29 cellular contexts compared by ENCODE assay signal in the genomic region with DNA sequence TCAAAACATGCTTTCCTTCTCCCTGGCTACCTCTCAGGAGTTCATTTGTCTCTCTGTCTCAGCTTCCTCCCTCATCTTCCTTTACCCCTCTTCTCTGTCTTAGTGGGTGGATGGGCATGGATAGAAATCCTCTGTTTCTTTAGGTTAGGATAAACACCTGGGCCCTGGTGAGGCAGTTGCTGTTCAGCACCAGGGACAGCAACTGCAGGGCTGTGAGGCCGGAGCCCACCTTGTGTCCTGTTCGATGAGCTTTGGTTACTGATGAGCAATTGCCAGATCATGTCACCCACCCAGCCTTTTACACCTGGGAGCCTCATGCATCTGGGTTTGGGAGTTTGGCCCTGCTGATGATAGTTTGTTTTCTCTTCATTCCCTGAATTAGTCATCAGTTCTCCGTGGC. TPM values are rescaled to one million over a fixed set of nuclear protein-coding genes. Genes with fewer than 3 reads are reported as not detected.
A peak's percentile ranks its signal among the peaks of the same experiment; 100 is the strongest.
DNase-seq lines count a peak whose midpoint lies in the region; ATAC-seq, FAIRE-seq and TF ChIP-seq lines count a peak whose summit lies in the region.
"Had no signal": no experiment of that assay in that cellular context is flagged by ENCODE, and none has a peak within 500 bp of the region (broad histone marks: within the 10 kb centered on the region; RNA-seq: fewer than 3 reads in every experiment).

No MANE protein-coding gene starts in this region.

- in situ Hi-C loops in ACHN (cut with HindIII; ENCODE audit: low pct_ligation_motif_present, low pct_unique_long_range_greater_than_20kb, low sequenced_read_pairs) = no loop called here
- in situ Hi-C loops in GM12878 (cut with MboI) = no loop called here

- TF ChIP-seq CTCF in GM12878 (IDR thresholded peaks at IDR 0.05 in 2 of 3, conservative IDR thresholded peaks at IDR 0.05 in 1 of 3; ENCODE audit: control insufficient read depth in 2 of 3, extremely low read depth in 1 of 3, insufficient read depth in 1 of 3, low read depth in 3 of 3, low read length in 3 of 3) (no peak), liver (IDR thresholded peaks at IDR 0.05; ENCODE audit: low read depth, low read length, missing input control) (no peak)

- H3K9me3 ChIP-seq in GM12878 (replicated peaks; ENCODE audit: control insufficient read depth, insufficient read depth, low read length) (no peaks in the 10 kb centered on the region), liver (ENCODE audit: control insufficient read depth in 4 of 4, low read length in 3 of 4) (no peaks in the 10 kb centered on the region)
- H3K9me3 ChIP-seq: BLaER1 treated with 17β-estradiol and CSF1 and Interleukin-3, amounts not matched to agents 10 nM and 100 nM; colonic mucosa; esophagus squamous epithelium; gastrocnemius medialis; SJSA1; tibial nerve had no signal

- H3K9ac ChIP-seq in GM12878 (ENCODE audit: control insufficient read depth, insufficient read depth, low read length) (no peak overlapping the region), liver (ENCODE audit: low read depth in 1 of 2, low read length in 2 of 2) (no peak overlapping the region)
- H3K9ac ChIP-seq: BLaER1 treated with 17β-estradiol and CSF1 and Interleukin-3, amounts not matched to agents 10 nM and 100 nM had no signal

- BruUV-seq in GM12878 (replicated peaks; lab: Mats Ljungman, UMichigan) = no TSS peak

- H3K4me3 ChIP-seq in GM12878 (no peak overlapping the region), liver (ENCODE audit: low read depth in 1 of 3, low read length in 3 of 3) (no peak overlapping the region)
- H3K4me3 ChIP-seq: BLaER1 treated with 17β-estradiol and CSF1 and Interleukin-3, amounts not matched to agents 10 nM and 100 nM; colonic mucosa; esophagus squamous epithelium; gastrocnemius medialis; SJSA1; tibial nerve had no signal

- H3K27ac ChIP-seq in GM12878 (ENCODE audit: control insufficient read depth, insufficient read depth) = no peak overlapping the region
- H3K27ac ChIP-seq in liver (ENCODE audit: low read depth in 1 of 2, low read length in 2 of 2) = no peak overlapping the region
- H3K27ac ChIP-seq: BLaER1 treated with 17β-estradiol and CSF1 and Interleukin-3, amounts not matched to agents 10 nM and 100 nM; brain microvascular endothelial cell; colonic mucosa; esophagus squamous epithelium; gastrocnemius medialis; SJSA1; tibial nerve had no signal

- peak; percentile 12 for DNase-seq in ACHN
- peak; percentile 53 for DNase-seq in HuH-7 (ENCODE audit: low spot score)
- DNase-seq in GM12878 (ENCODE audit: low read depth, low spot score) = no peak
- DNase-seq in stimulated activated CD8-positive, alpha-beta memory T cell treated with anti-CD3 and anti-CD28 coated beads, Interleukin-4, amount 100 ng/mL, for 48 hours = no peak
- DNase-seq: activated CD4-positive, alpha-beta T cell treated with anti-CD3 and anti-CD28 coated beads for 48 hours; activated CD8-positive, alpha-beta memory T cell treated with anti-CD3 and anti-CD28 coated beads, Interleukin-2, amount 10 ng/mL, durations not matched to agents 7 days and 5 days; brain microvascular endothelial cell; Calu3; colonic mucosa; EL; esophagus squamous epithelium; gastrocnemius medialis; NCI-H1092; NCI-H1930; NCI-H345; stimulated activated CD4-positive, alpha-beta T cell treated with anti-CD3 and anti-CD28 coated beads, Interleukin-2, amount 100 ng/mL, for 48 hours had no signal

- 53% methylated on average over 3 of the region's 3 CpGs for WGBS in GM12878 (ENCODE audit: insufficient coverage, insufficient replicate concordance, low lambda C conversion rate, missing lambda C conversion rate)
- WGBS in liver = 85% methylated on average over 3 of the region's 3 CpGs

- no peaks in the 10 kb centered on the region for H3K27me3 ChIP-seq in GM12878 (replicated peaks in 1 of 2; ENCODE audit: control insufficient read depth in 2 of 2, insufficient read depth in 2 of 2, low read length in 1 of 2)
- no peaks in the 10 kb centered on the region for H3K27me3 ChIP-seq in liver (ENCODE audit: control insufficient read depth in 4 of 4, insufficient read depth in 4 of 4, low read length in 3 of 4)
- H3K27me3 ChIP-seq: BLaER1 treated with 17β-estradiol and CSF1 and Interleukin-3, amounts not matched to agents 10 nM and 100 nM; brain microvascular endothelial cell; colonic mucosa; esophagus squamous epithelium; gastrocnemius medialis; SJSA1; tibial nerve had no signal

- ATAC-seq in GM12878 (no peak), GM21447 (IDR thresholded peaks at IDR 0.05; ENCODE audit: unreplicated experiment) (no peak), HG03378 (IDR thresholded peaks at IDR 0.05; ENCODE audit: unreplicated experiment) (no peak), GM18873 (IDR thresholded peaks at IDR 0.05; ENCODE audit: low FRiP score, unreplicated experiment) (no peak)
- ATAC-seq: activated CD8-positive, alpha-beta memory T cell treated with anti-CD3 and anti-CD28 coated beads, Interleukin-2, amount 10 ng/mL, durations not matched to agents 7 days and 5 days; gastrocnemius medialis; Panc1 had no signal

- CTCF ChIA-PET in GM12878 (lab: Yijun Ruan, JAX) = interaction anchor here (1.0 to 3.2 kb wide), 2 partner anchors 9 to 112 kb away, joined by 3 to 10 read pairs; no protein-coding TSS in a partner anchor

- no peak for TF ChIP-seq POLR2A in GM12878 (IDR thresholded peaks at IDR 0.05; ENCODE audit: low read depth, low read length)

- H4K20me1 ChIP-seq in GM12878 (ENCODE audit: control insufficient read depth, insufficient read depth) = no peaks in the 10 kb centered on the region

- no peak for TF ChIP-seq RAD21 in GM12878 (IDR thresholded peaks at IDR 0.05; ENCODE audit: insufficient read depth, low read depth, low read length)
- TF ChIP-seq RAD21 in liver (IDR thresholded peaks at IDR 0.05) = no peak

- RAD21 ChIA-PET in GM12878 (lab: Charles Lee; ENCODE audit: unreplicated experiment) = no interaction called here

- H2AFZ ChIP-seq in GM12878 (ENCODE audit: control insufficient read depth, low read depth, low read length) = no peak overlapping the region

- SMC1A ChIA-PET in GM12878 (lab: Charles Lee; ENCODE audit: uncharacterized antibody, unreplicated experiment) = interaction anchor here (1.5 kb wide), 1 partner anchor 9 kb away, joined by 4 read pairs; no protein-coding TSS in a partner anchor

- no peaks in the 10 kb centered on the region for H3K4me1 ChIP-seq in GM12878 (ENCODE audit: control insufficient read depth, insufficient read depth, low read length)
- no peaks in the 10 kb centered on the region for H3K4me1 ChIP-seq in liver (ENCODE audit: control insufficient read depth in 4 of 4, insufficient read depth in 4 of 4, low read length in 3 of 4)
- H3K4me1 ChIP-seq: BLaER1 treated with 17β-estradiol and CSF1 and Interleukin-3, amounts not matched to agents 10 nM and 100 nM; colonic mucosa; esophagus squamous epithelium; gastrocnemius medialis; SJSA1; tibial nerve had no signal

- no peak for FAIRE-seq in GM12878 (lab: Jason Lieb, UNC)
- FAIRE-seq: HTR-8/SVneo had no signal

- no peaks in the 10 kb centered on the region for H3K36me3 ChIP-seq in GM12878 (ENCODE audit: control insufficient read depth in 2 of 2, insufficient read depth in 2 of 2, low read length in 1 of 2)
- peaks cover 12 to 75% (median 50%) of the 10 kb centered on the region in 4 donors for H3K36me3 ChIP-seq in liver (ENCODE audit: control insufficient read depth in 4 of 4, insufficient read depth in 3 of 4, low read depth in 1 of 4, low read length in 3 of 4)
- H3K36me3 ChIP-seq: BLaER1 treated with 17β-estradiol and CSF1 and Interleukin-3, amounts not matched to agents 10 nM and 100 nM; brain microvascular endothelial cell; colonic mucosa; SJSA1 had no signal

- POLR2A ChIA-PET in GM12878 (lab: Charles Lee) = no interaction called here

- H3K79me2 ChIP-seq in GM12878 (ENCODE audit: control insufficient read depth, insufficient read depth, low read length) = no peaks in the 10 kb centered on the region

- TF ChIP-seq EP300 in GM12878 (IDR thresholded peaks at IDR 0.05; ENCODE audit: borderline replicate concordance in 1 of 2, control insufficient read depth in 1 of 2, low read depth in 2 of 2, low read length in 2 of 2) = no peak

- H3K4me2 ChIP-seq in GM12878 (ENCODE audit: control insufficient read depth, insufficient read depth) = no peak overlapping the region
- H3K4me2 ChIP-seq: BLaER1 treated with 17β-estradiol and CSF1 and Interleukin-3, amounts not matched to agents 10 nM and 100 nM had no signal

- intact Hi-C loops in GM12878 (cut with micrococcal nuclease; ENCODE audit: unreplicated experiment) = no loop called here

RNA-seq across cellular contexts. Expression of gene CRYBB3, which starts 6.1 kb away (rescaled TPM):
- total RNA-seq in GM12878 (2013; cell fraction: nucleolus; rRNA removed) = not detected in 2 replicates
- total RNA-seq in GM12878 (2014; rRNA removed) (not detected in 2 replicates), GM12878 (2014; rRNA removed; fragmentation: Illumina TruSeq; extraction: Trizol) (not detected in 2 replicates), GM12878 (2021) (not detected in 2 replicates), liver (not detected)
- not detected for polyA plus RNA-seq in GM12878 (2011; ENCODE audit: low read depth)
- polyA plus RNA-seq in GM12878 (2011; rRNA removed) (0.20 and 0.26 TPM in 2 replicates), GM12878 (2014; fragmentation: Illumina TruSeq; extraction: Trizol) (not detected in 2 replicates), GM12878 (2014; fragmentation: Nextera tagmentation; extraction: Ambion mirVana) (not detected), GM12878 (2014; rRNA removed) (not detected in 2 replicates), GM12878 (2016; fragmentation: Nextera tagmentation; extraction: Ambion mirVana) (not detected), liver (under 1 TPM; 0.25 to 0.38 TPM)
- polyA plus RNA-seq in GM12878 (2011; cell fraction: cytosol; rRNA removed) = 0.47 and 0.52 TPM in 2 replicates
- 0.63 and 0.79 TPM in 2 replicates for polyA plus RNA-seq in GM12878 (2011; cell fraction: nucleus; rRNA removed)
- polyA plus RNA-seq in GM12878 (2012) = not detected in 2 replicates
- polyA minus RNA-seq in GM12878 (2011; rRNA and poly(A)+ RNA removed) = not detected in 2 replicates
- polyA minus RNA-seq in GM12878 (2011; cell fraction: cytosol; rRNA and poly(A)+ RNA removed) = not detected in 2 replicates
- not detected in 2 replicates for polyA minus RNA-seq in GM12878 (2011; cell fraction: nucleus; rRNA and poly(A)+ RNA removed)
- total RNA-seq: esophagus squamous epithelium, gastrocnemius medialis, kidney epithelial cell, LHCN-M2, osteocyte, SJSA1, tibial nerve had no signal

RNA-seq across cellular contexts. Expression of gene CRYBB2, which starts 25.9 kb away (rescaled TPM):
- not detected in 2 replicates for total RNA-seq in GM12878 (2013; cell fraction: nucleolus; rRNA removed)
- not detected in 2 replicates for total RNA-seq in GM12878 (2014; rRNA removed)
- not detected in 2 replicates for total RNA-seq in GM12878 (2014; rRNA removed; fragmentation: Illumina TruSeq; extraction: Trizol)
- total RNA-seq in GM12878 (2021) = not detected in 2 replicates
- not detected for polyA plus RNA-seq in GM12878 (2011; ENCODE audit: low read depth)
- not detected in 2 replicates for polyA plus RNA-seq in GM12878 (2011; rRNA removed)
- polyA plus RNA-seq in GM12878 (2011; cell fraction: cytosol; rRNA removed) = 0.06 TPM in 1 of 2 replicates, not detected in the other
- polyA plus RNA-seq in GM12878 (2011; cell fraction: nucleus; rRNA removed) = not detected in 2 replicates
- not detected in 2 replicates for polyA plus RNA-seq in GM12878 (2012)
- polyA plus RNA-seq in GM12878 (2014; fragmentation: Illumina TruSeq; extraction: Trizol) = not detected in 2 replicates
- not detected for polyA plus RNA-seq in GM12878 (2014; fragmentation: Nextera tagmentation; extraction: Ambion mirVana)
- not detected in 2 replicates for polyA plus RNA-seq in GM12878 (2014; rRNA removed)
- not detected for polyA plus RNA-seq in GM12878 (2016; fragmentation: Nextera tagmentation; extraction: Ambion mirVana)
- not detected in 2 replicates for polyA minus RNA-seq in GM12878 (2011; rRNA and poly(A)+ RNA removed)
- polyA minus RNA-seq in GM12878 (2011; cell fraction: cytosol; rRNA and poly(A)+ RNA removed) = not detected in 2 replicates
- polyA minus RNA-seq in GM12878 (2011; cell fraction: nucleus; rRNA and poly(A)+ RNA removed) = not detected in 2 replicates
- total RNA-seq in liver = under 1 TPM in 1 of 2 donors, not detected in 1; 0.08 TPM
- polyA plus RNA-seq in liver = under 1 TPM in 1 of 2 donors, not detected in 1; 0.10 TPM
- total RNA-seq: activated CD8-positive, alpha-beta memory T cell treated with anti-CD3 and anti-CD28 coated beads, Interleukin-2, amount 10 ng/mL, durations not matched to agents 7 days and 5 days; activated T-helper 2 cell treated with anti-CD3 and anti-CD28 coated beads, Interferon-gamma antibody, Interleukin-2, Interleukin-4, amounts not matched to agents 10 μg/mL and 5 μg/mL and 100 μg/mL, durations not matched to agents 14 hours and 24 hours and 36 hours; colonic mucosa; esophagus squamous epithelium; gastrocnemius medialis; kidney epithelial cell; LHCN-M2; osteocyte; tibial nerve had no signal

Comparison
In these comparisons a context has a peak if more than half of its experiments do, and no peak if none do; other contexts are left out.
1. DNase-seq: peak in ACHN (single experiment) and HuH-7 (single experiment); none in GM12878 (single experiment) and stimulated activated CD8-positive, alpha-beta memory T cell treated with anti-CD3 and anti-CD28 coated beads, Interleukin-4, amount 100 ng/mL, for 48 hours (single experiment).